In genomic region chr7:5528071-5528814, GRCh38 we compare ENCODE assay signal across 8 cellular contexts. TPM values are rescaled to one million over a fixed set of nuclear protein-coding genes. Genes with fewer than 3 reads are reported as not detected.
DNase-seq lines count a peak whose midpoint lies in the region; ATAC-seq and TF ChIP-seq lines count a peak whose summit lies in the region.

No MANE protein-coding gene starts in this region.

- POLR2A ChIA-PET in CD8-positive, alpha-beta T cell (lab: Charles Lee): interaction anchor here (0.8 to 1.1 kb wide), 8 partner anchors 33 to 295 kb away, joined by 3 to 4 read pairs (median 3); no protein-coding TSS in a partner anchor

- peak overlapping the region; percentile 69 for H3K4me2 ChIP-seq in OCI-LY3 (ENCODE audit: low read length)

- H3K9ac ChIP-seq in OCI-LY3 (ENCODE audit: low read length): peak overlapping the region; percentile 100

- H3K27me3 Mint-ChIP-seq in CD8-positive, alpha-beta T cell (ENCODE audit: low read depth): no peaks in the 10 kb centered on the region

- H2AFZ ChIP-seq in OCI-LY3 (ENCODE audit: low read depth, low read length): no peak overlapping the region

- peaks cover 53% of the 10 kb centered on the region for H3K4me1 Mint-ChIP-seq in CD8-positive, alpha-beta T cell (ENCODE audit: low read depth)

- peak overlapping the region; percentile 69 for H3K4me3 ChIP-seq in CD8-positive, alpha-beta T cell (ENCODE audit: low read depth, low read length)
- H3K4me3 ChIP-seq in OCI-LY3 (ENCODE audit: low read length) (peak overlapping the region; percentile 98), iPS-11a (ENCODE audit: low read depth, low read length) (peak overlapping the region; percentile 89)

- peaks cover 21% of the 10 kb centered on the region for H3K4me1 ChIP-seq in CD8-positive, alpha-beta T cell (ENCODE audit: insufficient read depth, low read length)
- peaks cover 13% of the 10 kb centered on the region for H3K4me1 ChIP-seq in OCI-LY3 (ENCODE audit: low read length)

- H3K27ac Mint-ChIP-seq in CD8-positive, alpha-beta T cell: peak overlapping the region; percentile 96

- in situ Hi-C loops in GM13976 (cut with MboI; ENCODE audit: low sequenced_read_pairs, unreplicated experiment): no loop called here

- ATAC-seq in CD8-positive, alpha-beta T cell: no peak

- H3K27me3 ChIP-seq in CD8-positive, alpha-beta T cell (ENCODE audit: insufficient read depth, low read length): no peaks in the 10 kb centered on the region
- no peaks in the 10 kb centered on the region for H3K27me3 ChIP-seq in OCI-LY3 (ENCODE audit: low read depth, low read length)

- H4K20me1 ChIP-seq in OCI-LY3 (ENCODE audit: insufficient read depth, low read length): peaks cover 47% of the 10 kb centered on the region

- peak in 4 of 7 experiments; percentile 22 to 73 (median 62) for DNase-seq in CD8-positive, alpha-beta T cell
- DNase-seq in stimulated activated CD4-positive, alpha-beta T cell treated with anti-CD3 and anti-CD28 coated beads, Interleukin-15, amount 100 ng/mL, for 24 hours: peak; percentile 54
- DNase-seq in SIG-M5 treated with dmso at 0.1 percent for 504 hours (lab: John Stamatoyannopoulos, UW; ENCODE audit: unreplicated experiment): no peak
- DNase-seq in GM13976 (ENCODE audit: low spot score): no peak
- DNase-seq in SK-N-DZ (ENCODE audit: low spot score): no peak

- H3K27ac ChIP-seq in CD8-positive, alpha-beta T cell (ENCODE audit: low read depth, low read length): peak overlapping the region; percentile 53
- peak overlapping the region; percentile 100 for H3K27ac ChIP-seq in OCI-LY3 (ENCODE audit: low read length)
- peak overlapping the region; percentile 88 for H3K27ac ChIP-seq in angular gyrus (ENCODE audit: low read depth, low read length)

- peaks cover 57% of the 10 kb centered on the region for H3K36me3 Mint-ChIP-seq in CD8-positive, alpha-beta T cell

- TF ChIP-seq CTCF in CD8-positive, alpha-beta T cell (IDR thresholded peaks at IDR 0.05): no peak
- TF ChIP-seq CTCF in OCI-LY3 (IDR thresholded peaks at IDR 0.05; ENCODE audit: low read depth, low read length) (no peak), GM13976 (IDR thresholded peaks at IDR 0.05; ENCODE audit: borderline replicate concordance, control extremely low read depth, extremely low read depth, insufficient read depth, missing control alignments) (no peak)

- no peaks in the 10 kb centered on the region for H3K9me3 Mint-ChIP-seq in CD8-positive, alpha-beta T cell

- peaks cover 40% of the 10 kb centered on the region for H3K36me3 ChIP-seq in CD8-positive, alpha-beta T cell (ENCODE audit: insufficient read depth, low read length)
- peaks cover 51% of the 10 kb centered on the region for H3K36me3 ChIP-seq in OCI-LY3 (replicated peaks; ENCODE audit: low read depth, low read length)

- intact Hi-C loops in CD8-positive, alpha-beta T cell (cut with DNase I, micrococcal nuclease): loop anchor here in 1 of 2 experiments (1.0 kb wide), 1 partner anchor 34 kb away; no protein-coding TSS in a partner anchor

- no peaks in the 10 kb centered on the region for H3K9me3 ChIP-seq in CD8-positive, alpha-beta T cell (ENCODE audit: low read length)
- no peaks in the 10 kb centered on the region for H3K9me3 ChIP-seq in OCI-LY3 (ENCODE audit: insufficient read depth, low read length)

- H3K4me3 Mint-ChIP-seq in CD8-positive, alpha-beta T cell: peak overlapping the region; percentile 98

- peaks cover 54% of the 10 kb centered on the region for H3K79me2 ChIP-seq in OCI-LY3 (ENCODE audit: low read length)

- CTCF ChIA-PET in CD8-positive, alpha-beta T cell (lab: Charles Lee): interaction anchor here (0.7 to 1.5 kb wide), 5 partner anchors 11 to 178 kb away, joined by 3 to 4 read pairs (median 3); no protein-coding TSS in a partner anchor

RNA-seq across cellular contexts. Expression of gene ACTB, which starts 2.2 kb away (rescaled TPM):
- total RNA-seq in CD8-positive, alpha-beta T cell: 1,000 to 10,000 TPM; 1,844 to 1,874 TPM
- 1,790 and 2,058 TPM in 2 replicates for polyA plus RNA-seq in SK-N-DZ (2014; cell fraction: cytosol; rRNA removed)
- 1,150 and 2,442 TPM in 2 replicates for polyA plus RNA-seq in SK-N-DZ (2014; cell fraction: nucleus; rRNA removed)

RNA-seq across cellular contexts. Expression of gene FBXL18, which starts 14.6 kb away (rescaled TPM):
- 1 to 10 TPM; 6.7 to 7.9 TPM for total RNA-seq in CD8-positive, alpha-beta T cell
- 6.6 and 10.6 TPM in 2 replicates for polyA plus RNA-seq in SK-N-DZ (2014; cell fraction: cytosol; rRNA removed)
- 4.4 and 5.9 TPM in 2 replicates for polyA plus RNA-seq in SK-N-DZ (2014; cell fraction: nucleus; rRNA removed)

Comparison
In these comparisons a context has a peak if more than half of its experiments do, and no peak if none do; other contexts are left out.
1. DNase-seq: peak in CD8-positive, alpha-beta T cell (4 of 7) and stimulated activated CD4-positive, alpha-beta T cell treated with anti-CD3 and anti-CD28 coated beads, Interleukin-15, amount 100 ng/mL, for 24 hours (single experiment); none in SIG-M5 treated with dmso at 0.1 percent for 504 hours (single experiment), GM13976 (single experiment) and SK-N-DZ (single experiment).
2. Peak in every context shown above with its lines, with median percentiles within 50 percentile points of each other: H3K27ac ChIP-seq and H3K4me3 ChIP-seq.